ENCODE assay signal across 21 cellular contexts in genomic region chr15:27821273-27821672, GRCh38.
"Had no signal": no experiment of that assay in that cellular context is flagged by ENCODE, and none has a peak within 500 bp of the region (broad histone marks: within the 10 kb centered on the region; RNA-seq: fewer than 3 reads in every experiment).

No MANE protein-coding gene starts in this region.

- H3K27ac ChIP-seq: colonic mucosa, esophagus squamous epithelium, gastrocnemius medialis, heart right ventricle, left lung, lower lobe of right lung had no signal

- H3K4me1 ChIP-seq: colonic mucosa, esophagus squamous epithelium, gastrocnemius medialis, heart right ventricle, left lung, lower lobe of right lung had no signal

- ATAC-seq: gastrocnemius medialis, heart right ventricle, left cardiac atrium, left lung, left ventricle myocardium superior, lower lobe of right lung had no signal

- H3K9me3 ChIP-seq: colonic mucosa, gastrocnemius medialis had no signal

- FAIRE-seq: endothelial cell of umbilical vein, islet of Langerhans, keratinocyte had no signal

- H3K36me3 ChIP-seq: colonic mucosa, esophagus squamous epithelium, gastrocnemius medialis, heart right ventricle, left lung, lower lobe of right lung had no signal

- H3K27me3 ChIP-seq: colonic mucosa, esophagus squamous epithelium, gastrocnemius medialis, heart right ventricle, left lung had no signal

- DNase-seq: cerebellar nuclear complex; colonic mucosa; cortex of kidney; effector memory CD4-positive, alpha-beta T cell; esophagus squamous epithelium; foreskin fibroblast; foreskin melanocyte; gastrocnemius medialis; glutamatergic neuron; head of caudate nucleus; heart right ventricle; hippocampal formation; left cardiac atrium; left lung; left ventricle myocardium superior; lower lobe of right lung; mesendoderm; midbrain had no signal

- H3K4me3 ChIP-seq: colonic mucosa, esophagus squamous epithelium, gastrocnemius medialis, heart right ventricle, left lung, lower lobe of right lung had no signal
